ENCODE assay signal across 9 cellular contexts in genomic region chr12:48349471-48349870, GRCh38. TPM values are rescaled to one million over a fixed set of nuclear protein-coding genes. Genes with fewer than 3 reads are reported as not detected.
A peak's percentile ranks its signal among the peaks of the same experiment; 100 is the strongest.
DNase-seq lines count a peak whose midpoint lies in the region; ATAC-seq and TF ChIP-seq lines count a peak whose summit lies in the region.
"Had no signal": no experiment of that assay in that cellular context is flagged by ENCODE, and none has a peak within 500 bp of the region (broad histone marks: within the 10 kb centered on the region; RNA-seq: fewer than 3 reads in every experiment).

No MANE protein-coding gene starts in this region.

- H3K79me2 ChIP-seq in GM23338 (replicated peaks; ENCODE audit: insufficient read depth) = no peaks in the 10 kb centered on the region

- H2AFZ ChIP-seq in GM23338 = peak overlapping the region; percentile 80; the same call in 1 of the 2 replicates

- TF ChIP-seq CTCF in GM23338 (conservative IDR thresholded peaks at IDR 0.05; ENCODE audit: low read depth in 2 of 2) (no peak), GM13976 (IDR thresholded peaks at IDR 0.05; ENCODE audit: borderline replicate concordance, control extremely low read depth, extremely low read depth, insufficient read depth, missing control alignments) (no peak)

- H3K27me3 ChIP-seq in GM23338 (ENCODE audit: insufficient read depth) = peaks cover 29% of the 10 kb centered on the region
- no peaks in the 10 kb centered on the region for H3K27me3 ChIP-seq in skeletal muscle satellite cell (ENCODE audit: control insufficient read depth, insufficient read depth, low read length)

- H3K27me3 Mint-ChIP-seq in GM23338 (ENCODE audit: insufficient read depth, low read depth, poor library complexity) = peaks cover 8% of the 10 kb centered on the region
- H3K27me3 Mint-ChIP-seq in activated naive CD8-positive, alpha-beta T cell treated with anti-CD3 and anti-CD28 coated beads, Interleukin-2, amount 50 U/mL, for 24 hours = no peaks in the 10 kb centered on the region

- ATAC-seq in GM23338 = no peak
- no peak for ATAC-seq in activated naive CD8-positive, alpha-beta T cell treated with anti-CD3 and anti-CD28 coated beads, Interleukin-2, amount 50 U/mL, for 24 hours
- peak; percentile 10 for ATAC-seq in left ventricle myocardium superior
- ATAC-seq in HG03196 (IDR thresholded peaks at IDR 0.05; ENCODE audit: unreplicated experiment) = no peak

- H4K20me1 ChIP-seq in GM23338 (replicated peaks; ENCODE audit: insufficient read depth) = no peaks in the 10 kb centered on the region

- H3K9me3 Mint-ChIP-seq in GM23338 = no peaks in the 10 kb centered on the region
- no peaks in the 10 kb centered on the region for H3K9me3 Mint-ChIP-seq in activated naive CD8-positive, alpha-beta T cell treated with anti-CD3 and anti-CD28 coated beads, Interleukin-2, amount 50 U/mL, for 24 hours

- H3K4me2 ChIP-seq in GM23338 (peak overlapping the region; percentile 91), skeletal muscle satellite cell (ENCODE audit: low read length) (peak overlapping the region; percentile 84)

- no peak overlapping the region for H3K9ac ChIP-seq in skeletal muscle satellite cell (ENCODE audit: low read depth, low read length)

- no peaks in the 10 kb centered on the region for H3K36me3 ChIP-seq in GM23338 (ENCODE audit: insufficient read depth)
- peaks cover 6% of the 10 kb centered on the region for H3K36me3 ChIP-seq in skeletal muscle satellite cell (ENCODE audit: insufficient read depth, low read length)

- H3K4me3 ChIP-seq in GM23338 (peak overlapping the region; percentile 90), skeletal muscle satellite cell (ENCODE audit: low read length) (no peak overlapping the region)

- intact Hi-C loops in left ventricle myocardium superior (cut with micrococcal nuclease) (no loop called here), head of caudate nucleus (cut with DNase I) (no loop called here)

- peaks cover 17% of the 10 kb centered on the region; the same call in 1 of the 2 replicates for H3F3A ChIP-seq in GM23338 (replicated peaks; ENCODE audit: low read depth)

- H3K4me3 Mint-ChIP-seq in GM23338 = peak overlapping the region; percentile 95
- peak overlapping the region; percentile 93 for H3K4me3 Mint-ChIP-seq in activated naive CD8-positive, alpha-beta T cell treated with anti-CD3 and anti-CD28 coated beads, Interleukin-2, amount 50 U/mL, for 24 hours

- H3K4me1 ChIP-seq in GM23338 (ENCODE audit: insufficient read depth) = peaks cover 9% of the 10 kb centered on the region
- H3K4me1 ChIP-seq in skeletal muscle satellite cell (ENCODE audit: control insufficient read depth, insufficient read depth, low read length) = no peaks in the 10 kb centered on the region

- in situ Hi-C loops in GM13976 (cut with MboI; ENCODE audit: low sequenced_read_pairs, unreplicated experiment) = no loop called here

- H3K36me3 Mint-ChIP-seq in GM23338 (ENCODE audit: low read depth) = peaks cover 4% of the 10 kb centered on the region; the same call in 1 of the 3 replicates
- H3K36me3 Mint-ChIP-seq in activated naive CD8-positive, alpha-beta T cell treated with anti-CD3 and anti-CD28 coated beads, Interleukin-2, amount 50 U/mL, for 24 hours (ENCODE audit: low read depth) = peaks cover 23% of the 10 kb centered on the region

- H3K4me1 Mint-ChIP-seq in GM23338 = peaks cover 9% of the 10 kb centered on the region
- H3K4me1 Mint-ChIP-seq in activated naive CD8-positive, alpha-beta T cell treated with anti-CD3 and anti-CD28 coated beads, Interleukin-2, amount 50 U/mL, for 24 hours = peaks cover 34% of the 10 kb centered on the region

- H3K27ac Mint-ChIP-seq in GM23338 = no peak overlapping the region
- H3K27ac Mint-ChIP-seq in activated naive CD8-positive, alpha-beta T cell treated with anti-CD3 and anti-CD28 coated beads, Interleukin-2, amount 50 U/mL, for 24 hours = no peak overlapping the region

- no peak overlapping the region for H3K27ac ChIP-seq in GM23338 (ENCODE audit: low read depth)

- no peaks in the 10 kb centered on the region for H3K9me2 ChIP-seq in GM23338 (ENCODE audit: insufficient read depth)

- DNase-seq in GM23338 (ENCODE audit: low spot score) = no peak
- DNase-seq in activated naive CD8-positive, alpha-beta T cell treated with anti-CD3 and anti-CD28 coated beads, Interleukin-2, amount 50 U/mL, for 24 hours = no peak
- peak; percentile 67 for DNase-seq in left ventricle myocardium superior
- DNase-seq in GM13976 (ENCODE audit: low spot score) = no peak
- DNase-seq in nucleus accumbens (lab: John Stamatoyannopoulos, UW) = no peak
- no peak for DNase-seq in head of caudate nucleus
- DNase-seq: NCI-H2029 treated with DMSO at 0.1 percent for 48 hours had no signal

- H3K9me3 ChIP-seq in skeletal muscle satellite cell (replicated peaks; ENCODE audit: low read length) = no peaks in the 10 kb centered on the region

TF ChIP-seq in GM23338, 12 proteins besides CTCF, POLR2A, EP300 and RAD21 (continues in another document):
- TF ChIP-seq EZH2phosphoT487 (IDR thresholded peaks at IDR 0.05; ENCODE audit: unreplicated experiment) (no peak), ZNF331 (CRISPR knock-in tag; IDR thresholded peaks at IDR 0.05; ENCODE audit: low read depth) (no peak), JUNB (IDR thresholded peaks at IDR 0.05; ENCODE audit: unreplicated experiment) (no peak), ETS1 (IDR thresholded peaks at IDR 0.05) (no peak), CREB1 (CRISPR knock-in tag; IDR thresholded peaks at IDR 0.05; ENCODE audit: low read depth) (no peak), ZNF114 (CRISPR knock-in tag; IDR thresholded peaks at IDR 0.05) (no peak), NANOG (IDR thresholded peaks at IDR 0.05; ENCODE audit: borderline replicate concordance) (no peak)

RNA-seq across cellular contexts. Expression of gene ZNF641, which starts 1.2 kb away (rescaled TPM):
- total RNA-seq in GM23338 (2014; rRNA removed; shearing (Covaris generic)) = 5.3 and 7.2 TPM in 2 replicates
- polyA plus RNA-seq in GM23338 (2016; fragmentation: Nextera tagmentation; extraction: Ambion mirVana) = 1.4 and 1.7 TPM in 2 replicates
- total RNA-seq in left ventricle myocardium superior = 16.1 TPM
- total RNA-seq in skeletal muscle satellite cell (2012; rRNA removed) = 3.1 and 9.4 TPM in 2 replicates
